Comparison of ENCODE assay signal across 27 cellular contexts in genomic region chr9:116262421-116262820, GRCh38.
"Had no signal": no experiment of that assay in that cellular context is flagged by ENCODE, and none has a peak within 500 bp of the region (broad histone marks: within the 10 kb centered on the region; RNA-seq: fewer than 3 reads in every experiment).

No MANE protein-coding gene starts in this region.

- H3K27me3 ChIP-seq: breast epithelium, SJCRH30 had no signal

- H3K27me3 Mint-ChIP-seq: activated CD4-positive, alpha-beta memory T cell treated with anti-CD3 and anti-CD28 coated beads, Interleukin-2, amount 10 ng/mL, durations not matched to agents 7 days and 5 days; activated naive CD8-positive, alpha-beta T cell treated with anti-CD3 and anti-CD28 coated beads for 36 hours had no signal

- H3K36me3 Mint-ChIP-seq: activated naive CD8-positive, alpha-beta T cell treated with anti-CD3 and anti-CD28 coated beads for 36 hours had no signal

- DNase-seq: activated CD4-positive, alpha-beta memory T cell treated with anti-CD3 and anti-CD28 coated beads, Interleukin-2, amount 10 ng/mL, durations not matched to agents 7 days and 5 days; activated CD4-positive, alpha-beta T cell treated with anti-CD3 and anti-CD28 coated beads for 36 hours; activated CD4-positive, alpha-beta T cell treated with anti-CD3 and anti-CD28 coated beads, Interleukin-2, amount 50 U/mL, for 1 hour; activated gamma-delta T cell; activated naive CD4-positive, alpha-beta T cell treated with anti-CD3 and anti-CD28 coated beads for 36 hours; activated naive CD8-positive, alpha-beta T cell treated with anti-CD3 and anti-CD28 coated beads for 36 hours; activated T-cell treated with anti-CD3 and anti-CD28 coated beads for 4 hours; activated T-cell treated with anti-CD3 and anti-CD28 coated beads, Interleukin-2, amount 50 U/mL, for 48 hours; caudate nucleus; Karpas-422; MM.1S; NCI-H1105; NCI-H1436; NCI-H1694 treated with DMSO at 0.1 percent for 48 hours; NCI-H2029 treated with DMSO at 0.1 percent for 48 hours; NCI-H510A treated with DMSO at 0.1 percent for 48 hours; NCI-H748 treated with DMSO at 0.1 percent for 48 hours; OCI-M1; Right ventricle myocardium superior; SJCRH30; SW 1271; T-helper 9 cell had no signal

- H3K9me3 ChIP-seq: breast epithelium, SJCRH30 had no signal

- H3K4me3 Mint-ChIP-seq: activated CD4-positive, alpha-beta memory T cell treated with anti-CD3 and anti-CD28 coated beads, Interleukin-2, amount 10 ng/mL, durations not matched to agents 7 days and 5 days; activated CD4-positive, alpha-beta T cell treated with anti-CD3 and anti-CD28 coated beads for 36 hours; activated naive CD4-positive, alpha-beta T cell treated with anti-CD3 and anti-CD28 coated beads for 36 hours; activated naive CD8-positive, alpha-beta T cell treated with anti-CD3 and anti-CD28 coated beads for 36 hours; activated T-helper 17 cell treated with anti-CD3 and anti-CD28 coated beads, Interleukin-2, amount 50 U/mL, for 72 hours had no signal

- FAIRE-seq: TTC549 had no signal

- H3K27ac ChIP-seq: breast epithelium, RWPE1, SJCRH30, VCaP had no signal

- H3K36me3 ChIP-seq: breast epithelium, SJCRH30 had no signal

- H3K27ac Mint-ChIP-seq: activated CD4-positive, alpha-beta memory T cell treated with anti-CD3 and anti-CD28 coated beads, Interleukin-2, amount 10 ng/mL, durations not matched to agents 7 days and 5 days; activated CD4-positive, alpha-beta T cell treated with anti-CD3 and anti-CD28 coated beads for 36 hours; activated naive CD4-positive, alpha-beta T cell treated with anti-CD3 and anti-CD28 coated beads for 36 hours; activated naive CD8-positive, alpha-beta T cell treated with anti-CD3 and anti-CD28 coated beads for 36 hours; activated T-helper 17 cell treated with anti-CD3 and anti-CD28 coated beads, Interleukin-2, amount 50 U/mL, for 72 hours had no signal

- H3K4me1 ChIP-seq: breast epithelium had no signal

- H3K4me1 Mint-ChIP-seq: activated CD4-positive, alpha-beta memory T cell treated with anti-CD3 and anti-CD28 coated beads, Interleukin-2, amount 10 ng/mL, durations not matched to agents 7 days and 5 days; activated CD4-positive, alpha-beta T cell treated with anti-CD3 and anti-CD28 coated beads for 36 hours; activated naive CD8-positive, alpha-beta T cell treated with anti-CD3 and anti-CD28 coated beads for 36 hours; activated T-helper 17 cell treated with anti-CD3 and anti-CD28 coated beads, Interleukin-2, amount 50 U/mL, for 72 hours had no signal

- H3K9me3 Mint-ChIP-seq: activated CD4-positive, alpha-beta memory T cell treated with anti-CD3 and anti-CD28 coated beads, Interleukin-2, amount 10 ng/mL, durations not matched to agents 7 days and 5 days; activated naive CD8-positive, alpha-beta T cell treated with anti-CD3 and anti-CD28 coated beads for 36 hours; activated T-helper 17 cell treated with anti-CD3 and anti-CD28 coated beads, Interleukin-2, amount 50 U/mL, for 72 hours had no signal

- H3K4me3 ChIP-seq: breast epithelium, SJCRH30 had no signal
